Comparison of ENCODE assay signal across 8 cellular contexts in genomic region chr6:26103141-26103769, GRCh38. TPM values are rescaled to one million over a fixed set of nuclear protein-coding genes. Genes with fewer than 3 reads are reported as not detected.
DNase-seq lines count a peak whose midpoint lies in the region; ATAC-seq and TF ChIP-seq lines count a peak whose summit lies in the region.

No MANE protein-coding gene starts in this region.

- H3K27ac Mint-ChIP-seq in memory B cell, result peak overlapping the region; percentile 98

- ATAC-seq in GM21423 (IDR thresholded peaks at IDR 0.05; ENCODE audit: unreplicated experiment) (peak; percentile 82), memory B cell (ENCODE audit: low read depth) (no peak)

- peak overlapping the region; percentile 89 for H3K4me3 Mint-ChIP-seq in memory B cell

- DNase-seq in AG20443 (ENCODE audit: low spot score) (peak; percentile 30), breast epithelium (ENCODE audit: low spot score in 2 of 2) (no peak), memory B cell (ENCODE audit: low spot score in 2 of 2) (no peak), COLO829 (ENCODE audit: low spot score) (no peak), 8988T (no peak), posterior cingulate gyrus (no peak)

- H3K27me3 Mint-ChIP-seq in memory B cell, result no peaks in the 10 kb centered on the region

- TF ChIP-seq POLR2A in breast epithelium (IDR thresholded peaks at IDR 0.05), result no peak

- H3K9me3 Mint-ChIP-seq in memory B cell, result no peaks in the 10 kb centered on the region

- no peak for TF ChIP-seq CTCF in breast epithelium (IDR thresholded peaks at IDR 0.05)

- H3K4me1 Mint-ChIP-seq in memory B cell, result peaks cover 8% of the 10 kb centered on the region

- no peaks in the 10 kb centered on the region for H3K27me3 ChIP-seq in breast epithelium

- H3K9me3 ChIP-seq in KOPT-K1 (ENCODE audit: insufficient read depth, low read length, poor library complexity, severe bottlenecking) (peaks cover 17% of the 10 kb centered on the region), breast epithelium (no peaks in the 10 kb centered on the region)

- H3K4me1 ChIP-seq in breast epithelium, result no peaks in the 10 kb centered on the region

- H3K36me3 Mint-ChIP-seq in memory B cell, result no peaks in the 10 kb centered on the region

- H3K36me3 ChIP-seq in KOPT-K1 (ENCODE audit: insufficient read depth, low read length) (no peaks in the 10 kb centered on the region), breast epithelium (no peaks in the 10 kb centered on the region)

- intact Hi-C loops in breast epithelium (cut with DNase I; ENCODE audit: low total_unique reads) (no loop called here), posterior cingulate gyrus (cut with DNase I) (no loop called here)

- peak overlapping the region; percentile 46 to 70 (median 60) for H3K4me3 ChIP-seq in breast epithelium

- peak overlapping the region; percentile 93 for H3K27ac ChIP-seq in KOPT-K1 (ENCODE audit: low read depth, low read length, poor library complexity, severe bottlenecking)
- peak overlapping the region; percentile 67 to 91 for H3K27ac ChIP-seq in breast epithelium

RNA-seq across cellular contexts. Expression of gene HFE, which starts 16.0 kb away (rescaled TPM):
- total RNA-seq in breast epithelium, result 1 to 10 TPM; 5.6 to 9.4 (median 8.6) TPM
